19 cellular contexts compared by ENCODE assay signal in the genomic region with DNA sequence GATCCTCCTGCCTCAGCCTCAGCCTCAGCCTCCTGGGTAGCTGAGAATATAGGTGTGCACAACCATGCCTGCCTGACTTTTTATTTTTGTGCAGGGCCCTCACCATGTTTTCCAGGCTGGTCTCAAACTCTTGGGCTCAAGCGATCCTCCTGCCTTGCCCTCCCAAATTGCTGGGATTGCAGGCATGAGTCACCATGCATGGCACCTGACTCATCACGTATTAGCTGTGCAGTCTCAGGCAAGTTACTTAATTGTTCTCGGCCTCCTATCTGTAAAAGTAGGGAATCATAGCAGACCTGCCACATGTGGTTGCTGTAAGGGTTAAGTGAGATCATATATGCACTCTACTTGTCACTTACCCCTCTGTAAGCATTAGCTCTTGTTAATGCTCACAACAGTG.
DNase-seq lines count a peak whose midpoint lies in the region; ATAC-seq, FAIRE-seq and TF ChIP-seq lines count a peak whose summit lies in the region.
"Had no signal": no experiment of that assay in that cellular context is flagged by ENCODE, and none has a peak within 500 bp of the region (broad histone marks: within the 10 kb centered on the region; RNA-seq: fewer than 3 reads in every experiment).

No MANE protein-coding gene starts in this region.

- no peaks in the 10 kb centered on the region for H3K27me3 ChIP-seq in astrocyte (ENCODE audit: insufficient read depth, low read length)
- no peaks in the 10 kb centered on the region for H3K27me3 ChIP-seq in foreskin keratinocyte
- H3K27me3 ChIP-seq: body of pancreas, suprapubic skin had no signal

- no peak for FAIRE-seq in A549 (lab: Jason Lieb, UNC)
- FAIRE-seq in astrocyte (lab: Jason Lieb, UNC), result no peak
- FAIRE-seq in kidney (lab: Jason Lieb, UNC), result no peak

- no peaks in the 10 kb centered on the region for H3K79me2 ChIP-seq in astrocyte (ENCODE audit: insufficient read depth, low read length)

- H3K36me3 Mint-ChIP-seq in astrocyte (ENCODE audit: low read depth, unreplicated experiment), result no peaks in the 10 kb centered on the region
- H3K36me3 Mint-ChIP-seq: activated naive CD8-positive, alpha-beta T cell treated with anti-CD3 and anti-CD28 coated beads for 36 hours had no signal

- no peak for TF ChIP-seq EP300 in A549 (IDR thresholded peaks at IDR 0.05)

- H3K4me1 ChIP-seq in A549 (peaks cover 9% of the 10 kb centered on the region; the same call in 2 of the 3 replicates), astrocyte (ENCODE audit: insufficient read depth, low read length) (no peaks in the 10 kb centered on the region), foreskin keratinocyte (peaks cover 8% of the 10 kb centered on the region), kidney (ENCODE audit: control insufficient read depth in 1 of 2, insufficient read depth in 1 of 2, low read depth in 1 of 2, low read length in 2 of 2) (no peaks in the 10 kb centered on the region)
- H3K4me1 ChIP-seq: body of pancreas had no signal

- H3K9ac ChIP-seq in astrocyte (ENCODE audit: low read length) (no peak overlapping the region), kidney (ENCODE audit: low read length in 2 of 2) (no peak overlapping the region)

- DNase-seq in A549 (ENCODE audit: low read depth in 1 of 2, low spot score in 1 of 2), result peak in 1 of 2 experiments; percentile 27
- peak; percentile 17 for DNase-seq in LHCN-M2 (ENCODE audit: low read depth)
- peak; percentile 44 for DNase-seq in astrocyte (ENCODE audit: low read depth)
- DNase-seq in foreskin keratinocyte, result peak in 1 of 2 donors; percentile 69
- DNase-seq in substantia nigra (lab: John Stamatoyannopoulos, UW), result no peak
- no peak for DNase-seq in DMS 273 treated with DMSO at 0.1 percent for 48 hours (lab: John Stamatoyannopoulos, UW)
- DNase-seq in kidney, result no peak
- DNase-seq: activated naive CD8-positive, alpha-beta T cell treated with anti-CD3 and anti-CD28 coated beads for 36 hours; body of pancreas; cortex of kidney; DMS153; glutamatergic neuron; NCI-H1092 treated with DMSO at 0.1 percent for 48 hours; NCI-H526 treated with DMSO at 0.1 percent for 48 hours; nucleus accumbens had no signal

- H3K4me3 Mint-ChIP-seq in astrocyte (ENCODE audit: unreplicated experiment), result no peak overlapping the region
- H3K4me3 Mint-ChIP-seq: activated naive CD8-positive, alpha-beta T cell treated with anti-CD3 and anti-CD28 coated beads for 36 hours; T-helper 2 cell treated with Interferon-gamma antibody and Interleukin-4, amounts not matched to agents 5 μg/mL and 100 μg/mL, for 36 hours had no signal

- no peak overlapping the region for H3K4me3 ChIP-seq in A549
- H3K4me3 ChIP-seq in astrocyte (ENCODE audit: insufficient read depth, low read depth, low read length), result no peak overlapping the region
- no peak overlapping the region for H3K4me3 ChIP-seq in kidney (ENCODE audit: low read length in 2 of 2)
- H3K4me3 ChIP-seq: body of pancreas, suprapubic skin had no signal

- H3K4me2 ChIP-seq in A549, result peak overlapping the region; percentile 26; the same call in 1 of the 3 replicates
- no peak overlapping the region for H3K4me2 ChIP-seq in astrocyte (ENCODE audit: low read length)

- POLR2A ChIA-PET in A549 (lab: Yijun Ruan, JAX), result no interaction called here

- H3K27me3 Mint-ChIP-seq in astrocyte (ENCODE audit: low read depth, unreplicated experiment), result peaks cover 5% of the 10 kb centered on the region
- H3K27me3 Mint-ChIP-seq: activated naive CD8-positive, alpha-beta T cell treated with anti-CD3 and anti-CD28 coated beads for 36 hours had no signal

- H3K9me3 Mint-ChIP-seq in astrocyte (ENCODE audit: unreplicated experiment), result peaks cover 4% of the 10 kb centered on the region

- intact Hi-C loops in kidney (cut with DNase I), result no loop called here

- no peak overlapping the region for H3K27ac Mint-ChIP-seq in astrocyte (ENCODE audit: unreplicated experiment)
- H3K27ac Mint-ChIP-seq: activated naive CD8-positive, alpha-beta T cell treated with anti-CD3 and anti-CD28 coated beads for 36 hours; T-helper 2 cell treated with Interferon-gamma antibody and Interleukin-4, amounts not matched to agents 5 μg/mL and 100 μg/mL, for 36 hours had no signal

- TF ChIP-seq POLR2A in A549 (IDR thresholded peaks at IDR 0.05; ENCODE audit: low read length), result no peak

- H2AFZ ChIP-seq in astrocyte (ENCODE audit: low read depth, low read length), result no peak overlapping the region

- H3K4me1 Mint-ChIP-seq in astrocyte (ENCODE audit: low read depth, unreplicated experiment), result peaks cover 9% of the 10 kb centered on the region

- H3K36me3 ChIP-seq in astrocyte (ENCODE audit: insufficient read depth, low read length), result no peaks in the 10 kb centered on the region
- no peaks in the 10 kb centered on the region for H3K36me3 ChIP-seq in kidney (ENCODE audit: control insufficient read depth in 1 of 2, insufficient read depth in 2 of 2, low read length in 2 of 2)
- H3K36me3 ChIP-seq: suprapubic skin had no signal

- no peaks in the 10 kb centered on the region for H4K20me1 ChIP-seq in astrocyte (ENCODE audit: insufficient read depth, low read length)

- ATAC-seq in A549, result peak; percentile 63 to 72; a peak in 4 of 6 replicates
- ATAC-seq in foreskin keratinocyte, result peak; percentile 98
- no peak for ATAC-seq in GM21447 (IDR thresholded peaks at IDR 0.05; ENCODE audit: unreplicated experiment)
- ATAC-seq: body of pancreas had no signal

- CTCF ChIA-PET in A549 (lab: Yijun Ruan, JAX), result interaction anchor here (1.2 to 5.0 kb wide), 5 partner anchors 17 to 675 kb away, joined by 3 to 22 read pairs (median 7); no protein-coding TSS in a partner anchor

- TF ChIP-seq RAD21 in A549 (conservative IDR thresholded peaks at IDR 0.05 in 1 of 2, IDR thresholded peaks at IDR 0.05 in 1 of 2), result no peak

- TF ChIP-seq CTCF in A549 (IDR thresholded peaks at IDR 0.05) (no peak), astrocyte (IDR thresholded peaks at IDR 0.05; ENCODE audit: insufficient read depth, low read depth, low read length) (no peak), foreskin keratinocyte (conservative IDR thresholded peaks at IDR 0.05) (peak; percentile 22), kidney (IDR thresholded peaks at IDR 0.05; ENCODE audit: borderline replicate concordance, extremely low read depth, insufficient read depth) (no peak)

- peak overlapping the region in 1 of 2 experiments; percentile 46; a peak in 2 of 6 replicates for H3K27ac ChIP-seq in A549
- no peak overlapping the region for H3K27ac ChIP-seq in astrocyte (ENCODE audit: low read depth, low read length)
- peak overlapping the region; percentile 55 for H3K27ac ChIP-seq in foreskin keratinocyte
- H3K27ac ChIP-seq in substantia nigra (ENCODE audit: low read depth, low read length, poor library complexity, severe bottlenecking), result no peak overlapping the region
- H3K27ac ChIP-seq in kidney (ENCODE audit: low read depth in 2 of 2, low read length in 2 of 2), result no peak overlapping the region
- H3K27ac ChIP-seq: body of pancreas, epithelial cell of prostate, suprapubic skin had no signal

- WGBS in A549 (ENCODE audit: missing lambda C conversion rate), result 6% methylated on average over 3 of the region's 3 CpGs

- H3K9me3 ChIP-seq in A549 (no peaks in the 10 kb centered on the region), astrocyte (ENCODE audit: insufficient read depth, low read depth, low read length) (no peaks in the 10 kb centered on the region), kidney (ENCODE audit: control insufficient read depth in 1 of 2, low read length in 2 of 2) (no peaks in the 10 kb centered on the region)
- H3K9me3 ChIP-seq: body of pancreas, suprapubic skin had no signal

TF ChIP-seq in A549, 52 proteins besides CTCF, POLR2A, EP300 and RAD21 (continues in another document):
- TF ChIP-seq FOSL2 (IDR thresholded peaks at IDR 0.05) (peak; percentile 49; the same call in 1 of the 2 replicates), FOSL2 (CRISPR knock-in tag; IDR thresholded peaks at IDR 0.05) (peak; percentile 82), ZC3H11A (IDR thresholded peaks at IDR 0.05) (no peak), FOXS1 (CRISPR knock-in tag; IDR thresholded peaks at IDR 0.05) (no peak), HOXA7 (CRISPR knock-in tag; IDR thresholded peaks at IDR 0.05) (no peak), JUNB (IDR thresholded peaks at IDR 0.05) (peak; percentile 42), FOSB (CRISPR knock-in tag; IDR thresholded peaks at IDR 0.05) (no peak), TFCP2L1 (CRISPR knock-in tag; IDR thresholded peaks at IDR 0.05) (no peak), GATA3 (IDR thresholded peaks at IDR 0.05; ENCODE audit: borderline replicate concordance) (no peak), ELK1 (IDR thresholded peaks at IDR 0.05; ENCODE audit: low read depth, low read length) (no peak), CBX2 (IDR thresholded peaks at IDR 0.05; ENCODE audit: borderline replicate concordance, low read depth) (no peak), MAZ (IDR thresholded peaks at IDR 0.05; ENCODE audit: borderline replicate concordance, low read depth, low read length) (no peak), EHF (CRISPR knock-in tag; IDR thresholded peaks at IDR 0.05) (no peak), MAX (IDR thresholded peaks at IDR 0.05) (no peak), MAFK (IDR thresholded peaks at IDR 0.05; ENCODE audit: partially characterized antibody) (no peak)

Comparison
In these comparisons a context has a peak if more than half of its experiments do, and no peak if none do; other contexts are left out.
1. DNase-seq: peak in LHCN-M2 (single experiment) and astrocyte (single experiment); none in substantia nigra (0 of 49), DMS 273 treated with DMSO at 0.1 percent for 48 hours (single experiment) and kidney (single experiment).